Comparison of ENCODE assay signal across 9 cellular contexts in genomic region chr13:45120967-45121366, GRCh38. TPM values are rescaled to one million over a fixed set of nuclear protein-coding genes. Genes with fewer than 3 reads are reported as not detected.
A peak's percentile ranks its signal among the peaks of the same experiment; 100 is the strongest.
DNase-seq lines count a peak whose midpoint lies in the region; ATAC-seq and TF ChIP-seq lines count a peak whose summit lies in the region.
"Had no signal": no experiment of that assay in that cellular context is flagged by ENCODE, and none has a peak within 500 bp of the region (broad histone marks: within the 10 kb centered on the region; RNA-seq: fewer than 3 reads in every experiment).

No MANE protein-coding gene starts in this region.

- dilution Hi-C loops in mammary epithelial cell (cut with HindIII; ENCODE audit: low sequenced_read_pairs), result loop anchor here (5.0 kb wide), 1 partner anchor 71 kb away; no protein-coding TSS in a partner anchor

- H3K18ac ChIP-seq in mesenchymal stem cell (ENCODE audit: low read depth in 1 of 2, low read length in 2 of 2), result no peak overlapping the region

- under 1% methylated on average over 7 of the region's 7 CpGs for WGBS in mammary epithelial cell (ENCODE audit: low coverage, missing lambda C conversion rate)
- WGBS in mesenchymal stem cell, result 4% methylated on average over 7 of the region's 7 CpGs

- H4K91ac ChIP-seq in mesenchymal stem cell (ENCODE audit: low read length), result no peak overlapping the region

- H3K4me3 Mint-ChIP-seq in activated CD8-positive, alpha-beta memory T cell treated with anti-CD3 and anti-CD28 coated beads, Interleukin-2, amount 10 ng/mL, durations not matched to agents 7 days and 5 days, result no peak overlapping the region

- no peak overlapping the region for H4K8ac ChIP-seq in mesenchymal stem cell (ENCODE audit: low read length)

- H3K36me3 ChIP-seq in A673 (ENCODE audit: insufficient read depth, low read length, poor library complexity, severe bottlenecking), result no peaks in the 10 kb centered on the region
- peaks cover 3% of the 10 kb centered on the region for H3K36me3 ChIP-seq in mammary epithelial cell (ENCODE audit: insufficient read depth, low read length)
- peaks cover 0 to 9% of the 10 kb centered on the region in 2 experiments for H3K36me3 ChIP-seq in mesenchymal stem cell (ENCODE audit: control insufficient read depth in 1 of 2, insufficient read depth in 2 of 2, low read depth in 1 of 2, low read length in 2 of 2)

- H2BK15ac ChIP-seq in mesenchymal stem cell (ENCODE audit: low read depth, poor library complexity, severe bottlenecking), result no peak overlapping the region

- no peak overlapping the region for H2BK12ac ChIP-seq in mesenchymal stem cell (ENCODE audit: low read length in 2 of 2)

- DNase-seq in A673 (ENCODE audit: low spot score), result no peak
- no peak for DNase-seq in mammary epithelial cell
- no peak for DNase-seq in mesenchymal stem cell
- no peak for DNase-seq in CD1c-positive myeloid dendritic cell (ENCODE audit: extremely low spot score)
- no peak for DNase-seq in retina
- DNase-seq in NCI-H1930 (lab: John Stamatoyannopoulos, UW), result no peak
- DNase-seq in activated CD8-positive, alpha-beta memory T cell treated with anti-CD3 and anti-CD28 coated beads, Interleukin-2, amount 10 ng/mL, durations not matched to agents 7 days and 5 days, result no peak
- DNase-seq: cortex of kidney had no signal

- no TSS peak for BruUV-seq in A673 (replicated peaks; lab: Mats Ljungman, UMichigan)
- BruUV-seq in mammary epithelial cell (replicated peaks; lab: Mats Ljungman, UMichigan), result no TSS peak

- H2BK5ac ChIP-seq in mesenchymal stem cell (ENCODE audit: low read depth, low read length, poor library complexity, severe bottlenecking), result peak overlapping the region; percentile 36

- peaks cover 9% of the 10 kb centered on the region for H3K4me1 Mint-ChIP-seq in activated CD8-positive, alpha-beta memory T cell treated with anti-CD3 and anti-CD28 coated beads, Interleukin-2, amount 10 ng/mL, durations not matched to agents 7 days and 5 days

- H3K4me3 ChIP-seq in A673 (ENCODE audit: low read depth, low read length, poor library complexity, severe bottlenecking), result peak overlapping the region; percentile 67
- H3K4me3 ChIP-seq in mammary epithelial cell (replicated peaks in 1 of 3; ENCODE audit: insufficient read depth in 1 of 3, low read depth in 2 of 3, low read length in 3 of 3), result peak overlapping the region; percentile 75 to 93 (median 82)
- H3K4me3 ChIP-seq in mesenchymal stem cell (ENCODE audit: insufficient read depth in 1 of 2, low read depth in 1 of 2, low read length in 2 of 2), result peak overlapping the region; percentile 87 to 90

- peak overlapping the region in 1 of 2 experiments; percentile 91 for H3K23ac ChIP-seq in mesenchymal stem cell (ENCODE audit: low read length in 2 of 2)

- no peak overlapping the region for H2BK120ac ChIP-seq in mesenchymal stem cell (ENCODE audit: low read depth, low read length)

- H3K9me3 Mint-ChIP-seq in activated CD8-positive, alpha-beta memory T cell treated with anti-CD3 and anti-CD28 coated beads, Interleukin-2, amount 10 ng/mL, durations not matched to agents 7 days and 5 days (ENCODE audit: low read depth), result no peaks in the 10 kb centered on the region

- H3K9me3 ChIP-seq in A673 (ENCODE audit: low read depth, low read length, poor library complexity, severe bottlenecking) (no peaks in the 10 kb centered on the region), mammary epithelial cell (replicated peaks; ENCODE audit: insufficient read depth, low read length) (no peaks in the 10 kb centered on the region), mesenchymal stem cell (ENCODE audit: control insufficient read depth, low read length) (no peaks in the 10 kb centered on the region)

- peaks cover 2% of the 10 kb centered on the region for H3K36me3 Mint-ChIP-seq in activated CD8-positive, alpha-beta memory T cell treated with anti-CD3 and anti-CD28 coated beads, Interleukin-2, amount 10 ng/mL, durations not matched to agents 7 days and 5 days

- H4K20me1 ChIP-seq in mammary epithelial cell (ENCODE audit: insufficient read depth, low read length), result no peaks in the 10 kb centered on the region

- in situ Hi-C loops in mammary epithelial cell (cut with MboI; ENCODE audit: low sequenced_read_pairs in 2 of 2), result loop anchor here in 1 of 2 donors (5.0 kb wide), 1 partner anchor 74 kb away; no protein-coding TSS in a partner anchor

- H3K79me1 ChIP-seq in mesenchymal stem cell (replicated peaks; ENCODE audit: low read length, poor library complexity, severe bottlenecking), result no peaks in the 10 kb centered on the region

- H3K14ac ChIP-seq in mesenchymal stem cell (ENCODE audit: low read length in 2 of 2), result no peak overlapping the region

- H3K4me2 ChIP-seq in mammary epithelial cell (ENCODE audit: insufficient read depth, low read depth, low read length) (peak overlapping the region; percentile 82), mesenchymal stem cell (ENCODE audit: low read length, poor library complexity, severe bottlenecking) (peak overlapping the region; percentile 93)

- peak overlapping the region in 1 of 2 experiments; percentile 93 for H3K4ac ChIP-seq in mesenchymal stem cell (ENCODE audit: low read depth in 1 of 2, low read length in 2 of 2)

- ATAC-seq in HG02981 (IDR thresholded peaks at IDR 0.05; ENCODE audit: unreplicated experiment), result peak; percentile 7
- no peak for ATAC-seq in activated CD8-positive, alpha-beta memory T cell treated with anti-CD3 and anti-CD28 coated beads, Interleukin-2, amount 10 ng/mL, durations not matched to agents 7 days and 5 days

- peak overlapping the region; percentile 40 for H2AK5ac ChIP-seq in mesenchymal stem cell (ENCODE audit: low read length, severe bottlenecking)

- intact Hi-C loops in A673 (cut with micrococcal nuclease; ENCODE audit: unreplicated experiment) (no loop called here), mammary epithelial cell (cut with micrococcal nuclease) (loop anchor here (1.0 to 5.0 kb wide), 7 partner anchors 47 to 160 kb away; no protein-coding TSS in a partner anchor)

- CTCF ChIA-PET in A673 (lab: Charles Lee), result no interaction called here
- CTCF ChIA-PET in mammary epithelial cell (lab: Charles Lee; ENCODE audit: low non-redundant PET), result no interaction called here
- CTCF ChIA-PET in activated CD8-positive, alpha-beta memory T cell treated with anti-CD3 and anti-CD28 coated beads, Interleukin-2, amount 10 ng/mL, durations not matched to agents 7 days and 5 days (lab: Charles Lee), result interaction anchor here (0.9 to 1.9 kb wide), 3 partner anchors 12 to 159 kb away, joined by 3 to 8 read pairs (median 4); no protein-coding TSS in a partner anchor

- POLR2A ChIA-PET in A673 (lab: Charles Lee; ENCODE audit: low non-redundant PET), result no interaction called here

- H3K27ac ChIP-seq in A673 (ENCODE audit: low read depth, low read length, poor library complexity, severe bottlenecking) (peak overlapping the region; percentile 84), mammary epithelial cell (ENCODE audit: insufficient read depth, low read depth, low read length) (peak overlapping the region; percentile 87), mesenchymal stem cell (ENCODE audit: low read length, poor library complexity, severe bottlenecking) (peak overlapping the region; percentile 63)

- peak overlapping the region; percentile 91 for H2AFZ ChIP-seq in mammary epithelial cell (ENCODE audit: low read depth, low read length)
- peak overlapping the region; percentile 92 for H2AFZ ChIP-seq in mesenchymal stem cell (ENCODE audit: low read depth, low read length)

- peak overlapping the region; percentile 98 for H3K9ac ChIP-seq in mammary epithelial cell (ENCODE audit: insufficient read depth, low read length)
- peak overlapping the region; percentile 97 for H3K9ac ChIP-seq in mesenchymal stem cell (ENCODE audit: low read length)

- peaks cover 58% of the 10 kb centered on the region for H3K79me2 ChIP-seq in mammary epithelial cell (ENCODE audit: insufficient read depth, low read length)

- H3K27me3 Mint-ChIP-seq in activated CD8-positive, alpha-beta memory T cell treated with anti-CD3 and anti-CD28 coated beads, Interleukin-2, amount 10 ng/mL, durations not matched to agents 7 days and 5 days, result no peaks in the 10 kb centered on the region

- TF ChIP-seq CTCF in A673 (conservative IDR thresholded peaks at IDR 0.05; ENCODE audit: low read depth, low read length) (no peak), mammary epithelial cell (conservative IDR thresholded peaks at IDR 0.05 in 1 of 2, IDR thresholded peaks at IDR 0.05 in 1 of 2; ENCODE audit: extremely low read depth in 1 of 2, insufficient read depth in 1 of 2, low read depth in 1 of 2, low read length in 2 of 2) (no peak)

- no peak overlapping the region for H3K27ac Mint-ChIP-seq in activated CD8-positive, alpha-beta memory T cell treated with anti-CD3 and anti-CD28 coated beads, Interleukin-2, amount 10 ng/mL, durations not matched to agents 7 days and 5 days

- H3K27me3 ChIP-seq in A673 (replicated peaks; ENCODE audit: insufficient read depth, low read depth, low read length, poor library complexity), result no peaks in the 10 kb centered on the region
- H3K27me3 ChIP-seq in mammary epithelial cell (ENCODE audit: insufficient read depth, low read length), result no peaks in the 10 kb centered on the region
- H3K27me3 ChIP-seq in mesenchymal stem cell (ENCODE audit: control insufficient read depth in 1 of 2, insufficient read depth in 1 of 2, low read length in 2 of 2), result no peaks in the 10 kb centered on the region

- H3K4me1 ChIP-seq in A673 (ENCODE audit: insufficient read depth, low read length, poor library complexity, severe bottlenecking), result peaks cover 11% of the 10 kb centered on the region
- peaks cover 13% of the 10 kb centered on the region for H3K4me1 ChIP-seq in mammary epithelial cell (ENCODE audit: insufficient read depth, low read length)
- peaks cover 3% of the 10 kb centered on the region for H3K4me1 ChIP-seq in mesenchymal stem cell (ENCODE audit: control insufficient read depth, insufficient read depth, low read depth, low read length)

RNA-seq across cellular contexts. Expression of gene GTF2F2, which starts 0.7 kb away (rescaled TPM):
- total RNA-seq in A673 (2021) (37.8 TPM in 2 replicates), mammary epithelial cell (10 to 100 TPM; 26.5 to 48.9 TPM)
- 25.2 TPM for polyA plus RNA-seq in mammary epithelial cell
- 8.6 TPM for polyA minus RNA-seq in mammary epithelial cell
- 21.8 TPM for polyA plus RNA-seq in mesenchymal stem cell (2013, experiment 1 of 2)
- polyA plus RNA-seq in mesenchymal stem cell (2013, experiment 2 of 2), result 21.1 TPM
- 10 to 100 TPM; 17.0 to 19.3 TPM for total RNA-seq in activated CD8-positive, alpha-beta memory T cell treated with anti-CD3 and anti-CD28 coated beads, Interleukin-2, amount 10 ng/mL, durations not matched to agents 7 days and 5 days
